In genomic region chr2:16608661-16609643, GRCh38 we compare ENCODE assay signal across 8 cellular contexts. TPM values are rescaled to one million over a fixed set of nuclear protein-coding genes. Genes with fewer than 3 reads are reported as not detected.
DNase-seq lines count a peak whose midpoint lies in the region; ATAC-seq and TF ChIP-seq lines count a peak whose summit lies in the region.

No MANE protein-coding gene starts in this region.

- ATAC-seq in GM18907 (IDR thresholded peaks at IDR 0.05; ENCODE audit: unreplicated experiment) (peak; percentile 97), HG03175 (IDR thresholded peaks at IDR 0.05; ENCODE audit: unreplicated experiment) (peak; percentile 89), left lobe of liver (peak; percentile 97)

- peak overlapping the region; percentile 69 for H3K4me3 ChIP-seq in coronary artery

- DNase-seq in AG20443 (ENCODE audit: low spot score) (peak; percentile 88), NCI-H2227 treated with DMSO at 0.1 percent for 48 hours (lab: John Stamatoyannopoulos, UW) (peak; percentile 87), coronary artery (ENCODE audit: low spot score) (peak; percentile 83), left lobe of liver (ENCODE audit: low spot score) (peak; percentile 83)
- peak; percentile 81 to 86 for DNase-seq in activated CD4-positive, alpha-beta T cell treated with anti-CD3 and anti-CD28 coated beads for 24 hours (ENCODE audit: low read depth in 2 of 2)
- peak; percentile 66 for DNase-seq in stimulated activated CD4-positive, alpha-beta T cell treated with anti-CD3 and anti-CD28 coated beads, Interleukin-2, amount 100 ng/mL, for 4 hours (ENCODE audit: low read depth)

- H3K27ac ChIP-seq in coronary artery: peak overlapping the region in 1 of 2 donors; percentile 2

- TF ChIP-seq CTCF in coronary artery (IDR thresholded peaks at IDR 0.05): peak; percentile 95

RNA-seq across cellular contexts. Expression of gene CYRIA, which starts 56.7 kb away (rescaled TPM):
- total RNA-seq in left lobe of liver: 1.7 TPM
